Comparison of ENCODE assay signal across 8 cellular contexts in genomic region chr9:110623462-110624025, GRCh38. TPM values are rescaled to one million over a fixed set of nuclear protein-coding genes. Genes with fewer than 3 reads are reported as not detected.
DNase-seq lines count a peak whose midpoint lies in the region; ATAC-seq and TF ChIP-seq lines count a peak whose summit lies in the region.

No MANE protein-coding gene starts in this region.

- H3K4me3 Mint-ChIP-seq in activated CD4-positive, alpha-beta memory T cell treated with anti-CD3 and anti-CD28 coated beads for 36 hours = no peak overlapping the region

- H3K36me3 Mint-ChIP-seq in activated CD4-positive, alpha-beta memory T cell treated with anti-CD3 and anti-CD28 coated beads for 36 hours = no peaks in the 10 kb centered on the region

- H3K9me3 Mint-ChIP-seq in activated CD4-positive, alpha-beta memory T cell treated with anti-CD3 and anti-CD28 coated beads for 36 hours = no peaks in the 10 kb centered on the region

- no peaks in the 10 kb centered on the region for H3K36me3 ChIP-seq in GM06990 (ENCODE audit: control insufficient read depth, insufficient read depth, low read length)
- no peaks in the 10 kb centered on the region for H3K36me3 ChIP-seq in esophagus squamous epithelium
- H3K36me3 ChIP-seq in neutrophil = no peaks in the 10 kb centered on the region

- POLR2A ChIA-PET in activated CD4-positive, alpha-beta memory T cell treated with anti-CD3 and anti-CD28 coated beads for 36 hours (lab: Charles Lee) = no interaction called here

- CTCF ChIA-PET in activated CD4-positive, alpha-beta memory T cell treated with anti-CD3 and anti-CD28 coated beads for 36 hours (lab: Charles Lee) = interaction anchor here (0.6 to 2.1 kb wide), 10 partner anchors 54 to 675 kb away, joined by 3 to 33 read pairs (median 3); no protein-coding TSS in a partner anchor

- H3K4me1 ChIP-seq in esophagus squamous epithelium (no peaks in the 10 kb centered on the region), neutrophil (ENCODE audit: control insufficient read depth in 1 of 2, insufficient read depth in 1 of 2, low read depth in 1 of 2, low read length in 1 of 2) (no peaks in the 10 kb centered on the region)

- no peak overlapping the region for H3K27ac Mint-ChIP-seq in activated CD4-positive, alpha-beta memory T cell treated with anti-CD3 and anti-CD28 coated beads for 36 hours

- WGBS in esophagus squamous epithelium, 2 donors = 28 to 31% methylated on average over 3 of the region's 3 CpGs

- no peaks in the 10 kb centered on the region for H3K27me3 Mint-ChIP-seq in activated CD4-positive, alpha-beta memory T cell treated with anti-CD3 and anti-CD28 coated beads for 36 hours

- intact Hi-C loops in esophagus squamous epithelium (cut with DNase I) = no loop called here
- intact Hi-C loops in activated CD4-positive, alpha-beta memory T cell treated with anti-CD3 and anti-CD28 coated beads for 36 hours (cut with micrococcal nuclease) = loop anchor here (1.0 to 10.0 kb wide), 4 partner anchors 171 to 1049 kb away; no protein-coding TSS in a partner anchor

- H3K27me3 ChIP-seq in GM06990 (replicated peaks; ENCODE audit: control insufficient read depth, insufficient read depth, low read length) (no peaks in the 10 kb centered on the region), esophagus squamous epithelium (no peaks in the 10 kb centered on the region), neutrophil (peaks cover 3% of the 10 kb centered on the region)

- TF ChIP-seq CTCF in GM06990 (IDR thresholded peaks at IDR 0.05; ENCODE audit: insufficient read depth, low read length, poor library complexity, severe bottlenecking) = peak; percentile 50
- TF ChIP-seq CTCF in esophagus squamous epithelium (IDR thresholded peaks at IDR 0.05) = peak; percentile 47 to 73 (median 64)
- peak; percentile 30 for TF ChIP-seq CTCF in neutrophil (IDR thresholded peaks at IDR 0.05)

- H3K4me1 Mint-ChIP-seq in activated CD4-positive, alpha-beta memory T cell treated with anti-CD3 and anti-CD28 coated beads for 36 hours (ENCODE audit: low read depth) = peaks cover 11% of the 10 kb centered on the region

- DNase-seq in AG08396 (ENCODE audit: low spot score) (peak; percentile 14), GM06990 (ENCODE audit: extremely low read depth, insufficient read length) (no peak), LoVo (ENCODE audit: low spot score) (peak; percentile 66), SHP77 (lab: John Stamatoyannopoulos, UW) (peak; percentile 65 to 66), esophagus squamous epithelium (lab: John Stamatoyannopoulos, UW) (no peak)
- DNase-seq in activated CD4-positive, alpha-beta memory T cell treated with anti-CD3 and anti-CD28 coated beads for 36 hours = no peak

- no peak for ATAC-seq in HG02938 (IDR thresholded peaks at IDR 0.05; ENCODE audit: unreplicated experiment)

- H3K9me3 ChIP-seq in esophagus squamous epithelium = no peaks in the 10 kb centered on the region
- H3K9me3 ChIP-seq in neutrophil = no peaks in the 10 kb centered on the region

- no peak overlapping the region for H3K27ac ChIP-seq in esophagus squamous epithelium
- H3K27ac ChIP-seq in neutrophil = no peak overlapping the region

- TF ChIP-seq POLR2A in esophagus squamous epithelium (IDR thresholded peaks at IDR 0.05) = no peak

- H3K4me3 ChIP-seq in GM06990 (replicated peaks; ENCODE audit: low read depth, low read length) (no peak overlapping the region), esophagus squamous epithelium (no peak overlapping the region), neutrophil (ENCODE audit: low read depth in 1 of 2, low read length in 1 of 2) (no peak overlapping the region)

RNA-seq across cellular contexts. Expression of gene SVEP1, which starts 44.0 kb away (rescaled TPM):
- total RNA-seq in esophagus squamous epithelium = 10 to 100 TPM in 2 of 4 donors, 1 to 10 TPM in 1, under 1 TPM in 1; 0.99 to 31.7 (median 7.9) TPM
- total RNA-seq in activated CD4-positive, alpha-beta memory T cell treated with anti-CD3 and anti-CD28 coated beads for 36 hours = not detected

RNA-seq across cellular contexts. Expression of gene MUSK, which starts 45.0 kb away (rescaled TPM):
- 10 to 100 TPM in 1 of 4 donors, 1 to 10 TPM in 2, under 1 TPM in 1; 0.15 to 10.1 (median 1.5) TPM for total RNA-seq in esophagus squamous epithelium
- not detected for total RNA-seq in activated CD4-positive, alpha-beta memory T cell treated with anti-CD3 and anti-CD28 coated beads for 36 hours

Comparison
In these comparisons a context has a peak if more than half of its experiments do, and no peak if none do; other contexts are left out.
1. DNase-seq: peak in AG08396 (single experiment), LoVo (single experiment) and SHP77 (2 of 2); none in GM06990 (single experiment), esophagus squamous epithelium (single experiment) and activated CD4-positive, alpha-beta memory T cell treated with anti-CD3 and anti-CD28 coated beads for 36 hours (single experiment).
2. Peak in every context shown above with its lines, with median percentiles within 50 percentile points of each other: CTCF ChIP-seq.